ENCODE assay signal across 8 cellular contexts in the genomic region with DNA sequence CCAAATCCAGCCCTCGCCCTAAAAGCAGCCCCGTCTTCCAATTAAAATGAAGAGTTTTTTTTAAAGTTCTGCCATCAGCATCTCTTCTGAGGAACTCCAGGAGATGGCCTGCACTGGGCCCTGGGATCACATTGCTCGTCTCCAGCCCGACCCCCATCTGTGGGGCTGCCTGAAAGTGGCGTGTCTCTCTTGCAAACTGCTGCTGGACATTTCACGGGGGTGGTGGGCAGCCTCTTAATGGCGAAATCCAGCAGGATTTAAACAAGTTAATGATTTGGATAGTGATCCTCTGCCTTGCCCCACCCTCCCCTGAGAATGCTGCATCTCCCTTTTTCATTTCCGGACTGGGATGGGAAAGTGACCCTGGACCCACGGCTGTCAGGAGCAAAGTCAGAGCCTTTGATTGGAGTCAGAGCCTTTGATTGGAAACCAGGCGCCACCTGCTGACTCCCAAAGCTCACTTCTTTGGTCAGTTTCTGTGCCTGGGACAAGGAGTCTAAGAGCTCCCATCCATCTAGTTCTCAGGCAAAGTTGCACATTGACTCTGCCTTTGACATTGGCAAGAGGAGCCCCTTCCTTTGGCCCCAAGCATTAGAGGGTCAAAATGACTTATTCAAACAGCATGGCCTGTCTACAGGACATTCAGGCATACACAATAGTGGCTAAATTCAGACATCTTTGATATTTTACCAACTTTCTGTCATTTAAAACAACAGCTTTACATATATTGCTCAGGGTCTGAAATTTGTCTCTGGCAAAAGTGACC.
DNase-seq lines count a peak whose midpoint lies in the region; ATAC-seq, FAIRE-seq and TF ChIP-seq lines count a peak whose summit lies in the region.

No MANE protein-coding gene starts in this region.

- H3K4me3 ChIP-seq in PC-9, result no peak overlapping the region
- no peak overlapping the region for H3K4me3 ChIP-seq in endothelial cell of umbilical vein (replicated peaks in 1 of 3; ENCODE audit: insufficient read depth in 1 of 3, low read depth in 1 of 3, low read length in 3 of 3)

- H3K79me2 ChIP-seq in PC-9 (ENCODE audit: low read depth), result no peaks in the 10 kb centered on the region
- no peaks in the 10 kb centered on the region for H3K79me2 ChIP-seq in endothelial cell of umbilical vein (ENCODE audit: control insufficient read depth, insufficient read depth, low read length)

- TF ChIP-seq POLR2A in endothelial cell of umbilical vein (IDR thresholded peaks at IDR 0.05; ENCODE audit: low read depth, low read length), result no peak

- H3K36me3 ChIP-seq in PC-9 (ENCODE audit: low read depth), result no peaks in the 10 kb centered on the region
- no peaks in the 10 kb centered on the region for H3K36me3 ChIP-seq in endothelial cell of umbilical vein (ENCODE audit: control insufficient read depth in 2 of 2, extremely low read depth in 1 of 2, insufficient read depth in 2 of 2, low read length in 2 of 2)

- intact Hi-C loops in PC-9 (cut with micrococcal nuclease; ENCODE audit: unreplicated experiment) (loop anchor here (1.0 to 5.0 kb wide), 11 partner anchors 56 to 1255 kb away; a partner anchor contains a TSS), endothelial cell of umbilical vein (cut with micrococcal nuclease) (loop anchor here (1.0 to 5.0 kb wide), 10 partner anchors 52 to 557 kb away; no protein-coding TSS in a partner anchor)

- H3K27me3 ChIP-seq in PC-9 (ENCODE audit: insufficient read depth, low read depth) (no peaks in the 10 kb centered on the region), endothelial cell of umbilical vein (ENCODE audit: control insufficient read depth in 2 of 2, insufficient read depth in 2 of 2, low read length in 2 of 2) (no peaks in the 10 kb centered on the region)

- CTCF ChIA-PET in PC-9 (lab: Charles Lee) (interaction anchor here (0.6 to 1.7 kb wide), 18 partner anchors 8 to 1125 kb away, joined by 3 to 12 read pairs (median 4); no protein-coding TSS in a partner anchor), endothelial cell of umbilical vein (lab: Charles Lee) (interaction anchor here (0.6 to 4.7 kb wide), 67 partner anchors 9 to 1132 kb away, joined by 3 to 98 read pairs (median 4); no protein-coding TSS in a partner anchor)

- DNase-seq in DMS53 treated with DMSO at 0.1 percent for 48 hours (lab: John Stamatoyannopoulos, UW; ENCODE audit: unreplicated experiment) (peak; percentile 76), HTR-8/SVneo (ENCODE audit: insufficient read length, low spot score) (peak; percentile 85), PC-9 (peak; percentile 72 to 78), endothelial cell of umbilical vein (ENCODE audit: low read depth, low spot score) (peak; percentile 70), midbrain (lab: John Stamatoyannopoulos, UW) (peak; percentile 80), mesenteric fat pad (ENCODE audit: low spot score) (no peak)

- ATAC-seq in GM21529 (IDR thresholded peaks at IDR 0.05; ENCODE audit: unreplicated experiment) (no peak), GM21367 (IDR thresholded peaks at IDR 0.05; ENCODE audit: unreplicated experiment) (no peak)

- H3K4me2 ChIP-seq in PC-9 (no peak overlapping the region), endothelial cell of umbilical vein (ENCODE audit: insufficient read depth, low read length) (no peak overlapping the region)

- FAIRE-seq in HTR-8/SVneo (lab: Jason Lieb, UNC), result peak; percentile 69
- peak; percentile 97 for FAIRE-seq in endothelial cell of umbilical vein (lab: Jason Lieb, UNC)

- no peaks in the 10 kb centered on the region for H3F3A ChIP-seq in PC-9 (ENCODE audit: insufficient read depth, low read depth)

- dilution Hi-C loops in endothelial cell of umbilical vein (cut with MboI; ENCODE audit: extremely low pct_ligation_motif_present, low sequenced_read_pairs), result loop anchor here (25.0 kb wide), 1 partner anchor 545 kb away; no protein-coding TSS in a partner anchor

- H3K4me1 ChIP-seq in PC-9 (replicated peaks; ENCODE audit: insufficient read depth) (peaks cover 9% of the 10 kb centered on the region; the same call in 1 of the 2 replicates), endothelial cell of umbilical vein (ENCODE audit: control insufficient read depth, extremely low read depth, insufficient read depth, low read length) (no peaks in the 10 kb centered on the region)

- H4K20me1 ChIP-seq in PC-9 (ENCODE audit: insufficient read depth) (no peaks in the 10 kb centered on the region), endothelial cell of umbilical vein (replicated peaks; ENCODE audit: control insufficient read depth, extremely low read depth, insufficient read depth, low read length) (no peaks in the 10 kb centered on the region)

- no TSS peak for BruUV-seq in PC-9 (replicated peaks; lab: Mats Ljungman, UMichigan)
- BruUV-seq in endothelial cell of umbilical vein (replicated peaks; lab: Mats Ljungman, UMichigan), result no TSS peak

- H3K27ac ChIP-seq in PC-9 (no peak overlapping the region), endothelial cell of umbilical vein (ENCODE audit: insufficient read depth, low read depth, low read length) (no peak overlapping the region)

- peak; percentile 91 for TF ChIP-seq CTCF in PC-9 (conservative IDR thresholded peaks at IDR 0.05)
- peak; percentile 74 to 84 for TF ChIP-seq CTCF in endothelial cell of umbilical vein (IDR thresholded peaks at IDR 0.05; ENCODE audit: extremely low read depth in 1 of 2, insufficient read depth in 1 of 2, low read depth in 1 of 2, low read length in 2 of 2)

- no peak overlapping the region for H3K9ac ChIP-seq in endothelial cell of umbilical vein (replicated peaks; ENCODE audit: extremely low read depth, insufficient read depth, low read length)

- H3K9me2 ChIP-seq in PC-9 (ENCODE audit: insufficient read depth), result no peaks in the 10 kb centered on the region

- no peak overlapping the region for H2AFZ ChIP-seq in PC-9
- H2AFZ ChIP-seq in endothelial cell of umbilical vein (ENCODE audit: low read depth, low read length), result no peak overlapping the region

- H3K9me3 ChIP-seq in PC-9 (ENCODE audit: insufficient read depth, low read depth), result no peaks in the 10 kb centered on the region
- H3K9me3 ChIP-seq in endothelial cell of umbilical vein (replicated peaks; ENCODE audit: control insufficient read depth, insufficient read depth, low read length), result no peaks in the 10 kb centered on the region

- H3K9me1 ChIP-seq in endothelial cell of umbilical vein (replicated peaks; ENCODE audit: control insufficient read depth, extremely low read depth, insufficient read depth, low read length), result no peaks in the 10 kb centered on the region

- POLR2A ChIA-PET in PC-9 (lab: Charles Lee; ENCODE audit: unreplicated experiment), result interaction anchor here (0.6 kb wide), 1 partner anchor 156 kb away, joined by 15 read pairs; no protein-coding TSS in a partner anchor
- POLR2A ChIA-PET in endothelial cell of umbilical vein (lab: Charles Lee), result no interaction called here

TF ChIP-seq in endothelial cell of umbilical vein, 7 proteins besides CTCF, POLR2A, EP300 and RAD21:
- TF ChIP-seq EZH2 (IDR thresholded peaks at IDR 0.05; ENCODE audit: borderline replicate concordance, low read depth, low read length, severe bottlenecking) (no peak), FOS (IDR thresholded peaks at IDR 0.05; ENCODE audit: borderline replicate concordance, insufficient read depth, low read length) (no peak), POLR2AphosphoS5 (IDR thresholded peaks at IDR 0.05; ENCODE audit: insufficient read depth, low read depth, low read length) (no peak), GATA2 (IDR thresholded peaks at IDR 0.05; ENCODE audit: insufficient read depth, insufficient read length, low read depth, low read length) (no peak), JUN (IDR thresholded peaks at IDR 0.05; ENCODE audit: borderline replicate concordance, insufficient read depth, insufficient read length, low read depth) (no peak), MYC (IDR thresholded peaks at IDR 0.05; ENCODE audit: low read depth, low read length) (no peak)
- TF ChIP-seq, protein P1, sequence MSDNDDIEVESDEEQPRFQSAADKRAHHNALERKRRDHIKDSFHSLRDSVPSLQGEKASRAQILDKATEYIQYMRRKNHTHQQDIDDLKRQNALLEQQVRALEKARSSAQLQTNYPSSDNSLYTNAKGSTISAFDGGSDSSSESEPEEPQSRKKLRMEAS (IDR thresholded peaks at IDR 0.05; ENCODE audit: insufficient read depth, insufficient read length), result no peak
